ENCODE assay signal across 23 cellular contexts in the genomic region with DNA sequence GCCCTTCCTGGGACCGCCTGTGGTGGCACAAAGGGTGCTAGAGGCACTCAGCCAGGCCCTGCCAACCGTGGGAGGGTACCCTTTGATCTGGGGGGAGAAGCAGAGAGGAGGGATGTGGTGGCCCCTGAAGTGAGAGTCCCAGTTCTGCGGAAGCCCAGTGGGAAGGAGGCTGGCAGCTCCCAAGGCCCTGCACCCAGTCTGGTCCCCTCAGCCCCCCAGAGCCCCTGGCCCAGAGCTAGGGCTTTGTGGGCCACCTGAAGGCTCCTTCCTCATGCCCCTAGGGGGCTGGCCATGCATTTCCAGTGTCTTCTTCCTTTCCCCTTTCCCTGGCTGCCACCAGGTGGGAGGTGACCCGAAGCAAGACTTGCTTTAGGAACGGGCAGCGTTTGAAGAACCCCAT. TPM values are rescaled to one million over a fixed set of nuclear protein-coding genes. Genes with fewer than 3 reads are reported as not detected.
DNase-seq lines count a peak whose midpoint lies in the region; ATAC-seq, FAIRE-seq and TF ChIP-seq lines count a peak whose summit lies in the region.
"Had no signal": no experiment of that assay in that cellular context is flagged by ENCODE, and none has a peak within 500 bp of the region (broad histone marks: within the 10 kb centered on the region; RNA-seq: fewer than 3 reads in every experiment).

No MANE protein-coding gene starts in this region.

- no peaks in the 10 kb centered on the region for H3K23me2 ChIP-seq in H1 (ENCODE audit: low read depth, low read length)

- TF ChIP-seq CTCF in natural killer cell (IDR thresholded peaks at IDR 0.05) (no peak), H1 (IDR thresholded peaks at IDR 0.05; ENCODE audit: control extremely low read depth in 1 of 3, insufficient read depth in 1 of 3, low read depth in 1 of 3, low read length in 3 of 3) (peak in 2 of 3 experiments; percentile 8 to 16; a peak in 2 of 4 replicates), gastrocnemius medialis (IDR thresholded peaks at IDR 0.05 in 4 of 5, conservative IDR thresholded peaks at IDR 0.05 in 1 of 5) (no peak)

- H4K91ac ChIP-seq in H1 (replicated peaks; ENCODE audit: insufficient read length, low read length) = no peak overlapping the region

- H3K27ac ChIP-seq in H1 (ENCODE audit: low read depth, low read length) (no peak overlapping the region), temporal lobe (ENCODE audit: low read depth, low read length) (peak overlapping the region; percentile 10), gastrocnemius medialis (no peak overlapping the region)

- H3K27me3 Mint-ChIP-seq in natural killer cell (ENCODE audit: low read depth in 2 of 2) = no peaks in the 10 kb centered on the region
- no peaks in the 10 kb centered on the region for H3K27me3 Mint-ChIP-seq in natural killer cell treated with Interleukin-12 subunit alpha and Interleukin-12 subunit beta and Interleukin-15 and Interleukin-18, amount 100 ng/mL, for 72 hours

- CTCF ChIA-PET in H1 (lab: Charles Lee; ENCODE audit: partially characterized antibody) = interaction anchor here (0.6 to 3.1 kb wide), 7 partner anchors 10 to 115 kb away, joined by 3 to 11 read pairs (median 5); no protein-coding TSS in a partner anchor

- H4K8ac ChIP-seq in H1 (ENCODE audit: extremely low read depth, insufficient read depth, low read length) = no peak overlapping the region

- H3K4me3 ChIP-seq in H1 (ENCODE audit: extremely low read depth in 1 of 4, insufficient read depth in 2 of 4, low read depth in 3 of 4, low read length in 4 of 4) = no peak overlapping the region
- no peak overlapping the region for H3K4me3 ChIP-seq in gastrocnemius medialis

- H2AK5ac ChIP-seq in H1 (ENCODE audit: low read depth, low read length) = no peak overlapping the region

- POLR2A ChIA-PET in H1 (lab: Charles Lee; ENCODE audit: partially characterized antibody) = interaction anchor here (0.7 kb wide), 1 partner anchor 244 kb away, joined by 3 read pairs; a partner anchor contains a TSS

- intact Hi-C loops in natural killer cell (cut with micrococcal nuclease) (no loop called here), gastrocnemius medialis (cut with DNase I; ENCODE audit: low total_unique reads) (loop anchor here (5.0 kb wide), 1 partner anchor 76 kb away; no protein-coding TSS in a partner anchor)

- no peak for TF ChIP-seq POLR2A in H1 (IDR thresholded peaks at IDR 0.05; ENCODE audit: control extremely low read depth in 1 of 2, low read depth in 2 of 2, low read length in 2 of 2)
- no peak for TF ChIP-seq POLR2A in gastrocnemius medialis (IDR thresholded peaks at IDR 0.05)

- H3K4me3 Mint-ChIP-seq in natural killer cell = no peak overlapping the region
- no peak overlapping the region for H3K4me3 Mint-ChIP-seq in natural killer cell treated with Interleukin-12 subunit alpha and Interleukin-12 subunit beta and Interleukin-15 and Interleukin-18, amount 100 ng/mL, for 72 hours
- H3K4me3 Mint-ChIP-seq: CD8-positive, alpha-beta T cell had no signal

- H3K79me2 ChIP-seq in H1 (ENCODE audit: control insufficient read depth in 1 of 2, insufficient read depth in 2 of 2, low read length in 2 of 2) = no peaks in the 10 kb centered on the region

- H3K27me3 ChIP-seq in H1 (replicated peaks in 1 of 4; ENCODE audit: control insufficient read depth in 3 of 4, extremely low read depth in 1 of 4, insufficient read depth in 3 of 4, low read length in 3 of 4) (no peaks in the 10 kb centered on the region), gastrocnemius medialis (no peaks in the 10 kb centered on the region)

- no peaks in the 10 kb centered on the region for H3K79me1 ChIP-seq in H1 (ENCODE audit: low read depth, low read length)

- H4K5ac ChIP-seq in H1 (ENCODE audit: insufficient read length, low read depth, low read length) = no peak overlapping the region

- peaks cover 26 to 39% of the 10 kb centered on the region in 2 donors for H3K4me1 Mint-ChIP-seq in natural killer cell
- H3K4me1 Mint-ChIP-seq in natural killer cell treated with Interleukin-12 subunit alpha and Interleukin-12 subunit beta and Interleukin-15 and Interleukin-18, amount 100 ng/mL, for 72 hours (ENCODE audit: low read depth in 2 of 2) = peaks cover 13 to 19% of the 10 kb centered on the region in 2 donors

- no peak overlapping the region for H3K9ac ChIP-seq in H1 (replicated peaks in 1 of 4; ENCODE audit: extremely low read depth in 1 of 4, low read depth in 3 of 4, low read length in 3 of 4)

- H2BK20ac ChIP-seq in H1 (ENCODE audit: low read length) = no peak overlapping the region

- ATAC-seq in natural killer cell (no peak), GM21723 (IDR thresholded peaks at IDR 0.05; ENCODE audit: unreplicated experiment) (no peak), gastrocnemius medialis (no peak)
- no peak for ATAC-seq in natural killer cell treated with Interleukin-12 subunit alpha and Interleukin-12 subunit beta and Interleukin-15 and Interleukin-18, amount 100 ng/mL, for 72 hours
- ATAC-seq: CD8-positive, alpha-beta T cell had no signal

- H3K9me3 ChIP-seq in H1 (ENCODE audit: insufficient read depth in 2 of 2, low read depth in 1 of 2, low read length in 1 of 2) = no peaks in the 10 kb centered on the region
- no peaks in the 10 kb centered on the region for H3K9me3 ChIP-seq in gastrocnemius medialis
- H3K9me3 ChIP-seq: Caco-2 had no signal

- no peak overlapping the region for H2BK15ac ChIP-seq in H1 (ENCODE audit: low read length)

- FAIRE-seq in H1 (lab: Jason Lieb, UNC) = no peak
- FAIRE-seq: A204.1, GM12891, GM19239 had no signal

- 87% methylated on average over 4 of the region's 6 CpGs; no CpG with 5 or more reads in 1 of the 2 experiments for WGBS in H1 (ENCODE audit: extremely low coverage in 1 of 2, insufficient coverage in 1 of 2, insufficient read length in 1 of 2, insufficient replicate concordance in 2 of 2, low coverage in 1 of 2, low lambda C conversion rate in 2 of 2, missing lambda C conversion rate in 1 of 2), 2 experiments

- H3K4ac ChIP-seq in H1 (replicated peaks; ENCODE audit: insufficient read length, low read depth, low read length) = no peak overlapping the region

- no peak for DNase-seq in natural killer cell
- DNase-seq in natural killer cell treated with Interleukin-12 subunit alpha and Interleukin-12 subunit beta and Interleukin-15 and Interleukin-18, amount 100 ng/mL, for 72 hours (ENCODE audit: low spot score) = no peak
- DNase-seq in H1 (ENCODE audit: low read depth in 1 of 2, low spot score in 2 of 2) = no peak
- DNase-seq in gastrocnemius medialis = no peak
- no peak for DNase-seq in G401 (ENCODE audit: low spot score)
- DNase-seq: C1 segment of cervical spinal cord; Caco-2; CD8-positive, alpha-beta T cell; DMS79; EL; GF-D8; H7; KBM-7; NCI-H2029 treated with DMSO at 0.1 percent for 48 hours; NCI-H2227 treated with DMSO at 0.1 percent for 48 hours; NCI-H526 treated with DMSO at 0.1 percent for 48 hours; RPMI8226; SHP77 treated with DMSO at 0.1 percent for 48 hours had no signal

- H3K56ac ChIP-seq in H1 (replicated peaks; ENCODE audit: insufficient read length, low read depth, low read length) = no peak overlapping the region

- H3K36me3 Mint-ChIP-seq in natural killer cell = peaks cover 7% of the 10 kb centered on the region
- H3K36me3 Mint-ChIP-seq in natural killer cell treated with Interleukin-12 subunit alpha and Interleukin-12 subunit beta and Interleukin-15 and Interleukin-18, amount 100 ng/mL, for 72 hours = peaks cover 4% of the 10 kb centered on the region

- H2BK12ac ChIP-seq in H1 (ENCODE audit: low read depth, low read length) = peak overlapping the region; percentile 39; the same call in 1 of the 2 replicates

- TF ChIP-seq RAD21 in H1 (IDR thresholded peaks at IDR 0.05 in 1 of 2, conservative IDR thresholded peaks at IDR 0.05 in 1 of 2; ENCODE audit: low read depth in 2 of 2, low read length in 2 of 2) = no peak; a peak in 1 of 4 replicates

- H3K27ac Mint-ChIP-seq in natural killer cell = peak overlapping the region; percentile 70 to 73
- peak overlapping the region in 1 of 2 donors; percentile 59 for H3K27ac Mint-ChIP-seq in natural killer cell treated with Interleukin-12 subunit alpha and Interleukin-12 subunit beta and Interleukin-15 and Interleukin-18, amount 100 ng/mL, for 72 hours
- H3K27ac Mint-ChIP-seq: CD8-positive, alpha-beta T cell had no signal

- H2AFZ ChIP-seq in H1 (ENCODE audit: low read length) = no peak overlapping the region

- H4K20me1 ChIP-seq in H1 (replicated peaks in 1 of 2; ENCODE audit: control insufficient read depth in 1 of 2, insufficient read depth in 2 of 2, low read length in 2 of 2) = peaks cover 6 to 7% of the 10 kb centered on the region in 2 experiments

- no peaks in the 10 kb centered on the region; a peak in 1 of 7 replicates for H3K4me1 ChIP-seq in H1 (replicated peaks in 1 of 4; ENCODE audit: control insufficient read depth in 3 of 4, insufficient read depth in 4 of 4, low read length in 3 of 4)
- H3K4me1 ChIP-seq in gastrocnemius medialis = peaks cover 10 to 11% of the 10 kb centered on the region in 2 donors
- H3K4me1 ChIP-seq: Caco-2 had no signal

- no peaks in the 10 kb centered on the region for H3K9me3 Mint-ChIP-seq in natural killer cell
- H3K9me3 Mint-ChIP-seq in natural killer cell treated with Interleukin-12 subunit alpha and Interleukin-12 subunit beta and Interleukin-15 and Interleukin-18, amount 100 ng/mL, for 72 hours = no peaks in the 10 kb centered on the region
- H3K9me3 Mint-ChIP-seq: CD8-positive, alpha-beta T cell had no signal

- in situ Hi-C loops in gastrocnemius medialis (cut with MboI; ENCODE audit: low sequenced_read_pairs in 4 of 4) (no loop called here), G401 (cut with HindIII; ENCODE audit: low sequenced_read_pairs) (no loop called here)

- H3K14ac ChIP-seq in H1 (ENCODE audit: insufficient read length) = no peak overlapping the region

- H3K36me3 ChIP-seq in H1 (ENCODE audit: control insufficient read depth in 2 of 4, insufficient read depth in 4 of 4, low read length in 3 of 4) (peaks cover 15 to 40% (median 24%) of the 10 kb centered on the region in 4 experiments), gastrocnemius medialis (peaks cover 0 to 26% of the 10 kb centered on the region in 2 donors)

- no peak overlapping the region for H2BK120ac ChIP-seq in H1 (replicated peaks; ENCODE audit: low read depth, low read length)

- TF ChIP-seq EP300 in H1 (IDR thresholded peaks at IDR 0.05; ENCODE audit: borderline replicate concordance in 1 of 2, low read depth in 2 of 2, low read length in 2 of 2) = no peak

- H3K18ac ChIP-seq in H1 (ENCODE audit: extremely low read depth, low read length) = no peak overlapping the region

- no peak overlapping the region for H3K4me2 ChIP-seq in H1 (ENCODE audit: insufficient read depth in 1 of 2, low read depth in 2 of 2, low read length in 2 of 2)

- H3K23ac ChIP-seq in H1 (ENCODE audit: insufficient read length) = no peak overlapping the region

- peak overlapping the region; percentile 52; the same call in 1 of the 2 replicates for H2BK5ac ChIP-seq in H1 (ENCODE audit: low read depth, low read length)

RNA-seq across cellular contexts. Expression of a gene that starts 44.3 kb away (rescaled TPM):
- total RNA-seq in natural killer cell (100 to 1,000 TPM; 184 to 285 (median 225) TPM), temporal lobe (7.1 TPM), gastrocnemius medialis (10 to 100 TPM in 3 of 4 donors, 1 to 10 TPM in 1; 8.8 to 18.8 (median 14.5) TPM)
- total RNA-seq in natural killer cell treated with Interleukin-12 subunit alpha and Interleukin-12 subunit beta and Interleukin-15 and Interleukin-18, amount 100 ng/mL, for 72 hours = 10 to 100 TPM; 17.1 to 30.3 TPM
- 89.1 and 90.6 TPM in 2 replicates for total RNA-seq in H1 (2021; fragmentation: NEBNext Ultra II Directional; extraction: Animal tissue kit (Norgen Biotek cat#: 25700))
- polyA plus RNA-seq in H1 (2011; rRNA removed) = 43.4 and 52.2 TPM in 2 replicates
- polyA plus RNA-seq in H1 (2011; cell fraction: cytosol; rRNA removed) = 47.9 TPM
- 122 TPM for polyA plus RNA-seq in H1 (2011; cell fraction: nucleus; rRNA removed)
- 38.4 to 58.9 TPM (median 52.0 TPM) in 4 replicates for polyA plus RNA-seq in H1 (2012, experiment 1 of 2)
- polyA plus RNA-seq in H1 (2012, experiment 2 of 2) = 33.1 TPM
- 25.1 TPM for polyA plus RNA-seq in H1 (2013, experiment 1 of 2)
- 24.3 TPM for polyA plus RNA-seq in H1 (2013, experiment 2 of 2)
- polyA minus RNA-seq in H1 (2011; rRNA and poly(A)+ RNA removed) = 67.8 and 88.3 TPM in 2 replicates
- polyA minus RNA-seq in H1 (2011; cell fraction: cytosol; rRNA and poly(A)+ RNA removed) = 45.6 TPM
- polyA minus RNA-seq in H1 (2011; cell fraction: nucleus; rRNA and poly(A)+ RNA removed) = 80.2 TPM
- total RNA-seq in G401 (2014; rRNA removed; shearing (Covaris generic)) = 5.2 and 6.7 TPM in 2 replicates

Comparison
In these comparisons a context has a peak if more than half of its experiments do, and no peak if none do; other contexts are left out.
1. CTCF ChIP-seq: peak in H1 (2 of 3); none in natural killer cell (single experiment) and gastrocnemius medialis (0 of 5).